ENCODE assay signal across 9 cellular contexts in the genomic region with DNA sequence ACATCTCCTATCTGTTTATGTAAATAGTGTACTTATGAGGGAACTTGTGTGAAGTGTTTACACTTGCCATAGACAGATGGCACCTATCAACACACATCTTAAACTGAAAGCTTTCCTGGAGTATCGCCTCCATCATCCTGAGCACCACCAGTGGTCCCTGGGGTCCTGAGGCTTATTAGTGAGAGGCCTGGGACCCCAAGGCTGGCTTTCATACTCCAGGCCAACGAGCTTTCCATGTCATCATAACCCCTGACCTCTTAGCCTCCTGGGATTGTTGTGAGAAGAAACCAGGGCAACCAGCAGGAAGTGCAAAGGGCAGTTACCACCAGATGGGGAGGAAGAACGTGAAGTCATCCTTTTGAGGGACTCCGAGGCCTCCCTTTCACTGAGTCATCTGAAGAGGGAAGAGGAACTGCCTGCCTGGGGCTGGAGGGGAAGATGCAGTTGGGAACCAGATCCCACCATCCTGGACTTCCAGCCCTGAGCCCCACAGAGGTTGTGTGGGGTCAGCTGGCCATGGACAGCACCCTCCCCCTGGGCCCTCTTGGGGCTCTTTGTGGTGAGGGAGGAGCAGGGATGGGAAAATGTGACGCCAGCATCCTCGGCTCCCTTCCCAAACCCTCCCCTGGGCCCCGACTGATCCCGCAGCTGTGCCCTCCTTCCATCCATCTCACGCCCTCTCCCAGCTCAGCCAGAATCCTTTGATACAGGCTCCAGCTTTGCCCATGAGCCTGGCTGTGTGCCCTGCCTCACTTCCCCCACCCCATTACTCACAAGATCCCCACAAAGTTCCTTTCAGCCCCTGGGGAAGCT. TPM values are rescaled to one million over a fixed set of nuclear protein-coding genes. Genes with fewer than 3 reads are reported as not detected.
DNase-seq lines count a peak whose midpoint lies in the region; ATAC-seq, FAIRE-seq and TF ChIP-seq lines count a peak whose summit lies in the region.
"Had no signal": no experiment of that assay in that cellular context is flagged by ENCODE, and none has a peak within 500 bp of the region (broad histone marks: within the 10 kb centered on the region; RNA-seq: fewer than 3 reads in every experiment).

No MANE protein-coding gene starts in this region.

- peaks cover 44% of the 10 kb centered on the region for H4K20me1 ChIP-seq in neural progenitor cell (ENCODE audit: low read depth)

- H3K4me3 ChIP-seq in neural progenitor cell, result no peak overlapping the region

- H3K4me1 ChIP-seq in neural progenitor cell, result peaks cover 59% of the 10 kb centered on the region

- H3K27me3 ChIP-seq in neural progenitor cell, result peaks cover 10% of the 10 kb centered on the region

- DNase-seq in COLO668 (lab: John Stamatoyannopoulos, UW; ENCODE audit: unreplicated experiment) (peak; percentile 39), NOMO-1 treated with dmso at 0.1 percent for 144 hours (lab: John Stamatoyannopoulos, UW; ENCODE audit: unreplicated experiment) (peak; percentile 79), neural progenitor cell (ENCODE audit: low spot score) (no peak), GM12892 (ENCODE audit: insufficient read length) (no peak), NCI-H1105 (lab: John Stamatoyannopoulos, UW) (no peak)

- peak overlapping the region; percentile 55 for H3K27ac Mint-ChIP-seq in neural progenitor cell

- no peak overlapping the region for H3K4me2 ChIP-seq in neural progenitor cell

- no peak overlapping the region for H3K27ac ChIP-seq in neural progenitor cell
- H3K27ac ChIP-seq: VCaP had no signal

- no peak overlapping the region for H3K4me3 Mint-ChIP-seq in neural progenitor cell

- H3F3A ChIP-seq in neural progenitor cell (ENCODE audit: low read depth), result peaks cover 41% of the 10 kb centered on the region

- no peaks in the 10 kb centered on the region for H3K9me3 Mint-ChIP-seq in neural progenitor cell

- peaks cover 18% of the 10 kb centered on the region for H3K4me1 Mint-ChIP-seq in neural progenitor cell

- no peak for FAIRE-seq in GM12892 (lab: Jason Lieb, UNC)

- TF ChIP-seq POLR2A in GM12892 (IDR thresholded peaks at IDR 0.05; ENCODE audit: low read depth, low read length), result no peak

- H3K79me2 ChIP-seq in neural progenitor cell (ENCODE audit: low read depth), result peaks cover 36% of the 10 kb centered on the region

- peaks cover 15% of the 10 kb centered on the region for H3K27me3 Mint-ChIP-seq in neural progenitor cell (ENCODE audit: insufficient read depth, low read depth)

- H3K36me3 Mint-ChIP-seq in neural progenitor cell, result no peaks in the 10 kb centered on the region

- no peaks in the 10 kb centered on the region for H3K9me3 ChIP-seq in neural progenitor cell (ENCODE audit: low read depth)

- H3K36me3 ChIP-seq in neural progenitor cell, result no peaks in the 10 kb centered on the region

- no peak for TF ChIP-seq CTCF in neural progenitor cell (IDR thresholded peaks at IDR 0.05)

- ATAC-seq in esophagus mucosa (peak; percentile 40), HG03045 (IDR thresholded peaks at IDR 0.05; ENCODE audit: unreplicated experiment) (no peak), HG03521 (IDR thresholded peaks at IDR 0.05; ENCODE audit: unreplicated experiment) (no peak)

- H3K9ac ChIP-seq in neural progenitor cell, result no peak overlapping the region

- no peak overlapping the region for H2AFZ ChIP-seq in neural progenitor cell (replicated peaks)

RNA-seq across cellular contexts. Expression of gene INKA2, which starts 5.8 kb away (rescaled TPM):
- 2.7 TPM for total RNA-seq in esophagus mucosa
- total RNA-seq in neural progenitor cell (ENCODE audit: low replicate concordance), result 2.4 TPM in 1 of 2 replicates, not detected in the other
- 1.3 TPM for polyA plus RNA-seq in GM12892 (2012; ENCODE audit: missing spikeins)

RNA-seq across cellular contexts. Expression of gene DDX20, which starts 22.3 kb away (rescaled TPM):
- total RNA-seq in esophagus mucosa (6.1 TPM), neural progenitor cell (ENCODE audit: low replicate concordance) (30.4 and 31.9 TPM in 2 replicates)
- polyA plus RNA-seq in GM12892 (2012; ENCODE audit: missing spikeins), result 10.1 TPM

Comparison
In these comparisons a context has a peak if more than half of its experiments do, and no peak if none do; other contexts are left out.
1. DNase-seq: peak in COLO668 (single experiment) and NOMO-1 treated with dmso at 0.1 percent for 144 hours (single experiment); none in neural progenitor cell (single experiment), GM12892 (single experiment) and NCI-H1105 (single experiment).